ENCODE assay signal across 18 cellular contexts in genomic region chr10:112409755-112410154, GRCh38. TPM values are rescaled to one million over a fixed set of nuclear protein-coding genes. Genes with fewer than 3 reads are reported as not detected.
A peak's percentile ranks its signal among the peaks of the same experiment; 100 is the strongest.
DNase-seq lines count a peak whose midpoint lies in the region; ATAC-seq and TF ChIP-seq lines count a peak whose summit lies in the region.
"Had no signal": no experiment of that assay in that cellular context is flagged by ENCODE, and none has a peak within 500 bp of the region (broad histone marks: within the 10 kb centered on the region; RNA-seq: fewer than 3 reads in every experiment).

No MANE protein-coding gene starts in this region.

- no peak overlapping the region for H3K4me3 Mint-ChIP-seq in stimulated activated effector memory CD8-positive, alpha-beta T cell treated with anti-CD3 and anti-CD28 coated beads, Interleukin-12 subunit alpha, Interleukin-12 subunit beta, amount 100 ng/mL, for 72 hours
- H3K4me3 Mint-ChIP-seq: CD4-positive, alpha-beta T cell; H9 had no signal

- in situ Hi-C loops in GM23248 (cut with MboI) = no loop called here

- H3K9me3 ChIP-seq in GM23248 (ENCODE audit: low read depth) = no peaks in the 10 kb centered on the region
- H3K9me3 ChIP-seq: Caco-2 had no signal

- no peaks in the 10 kb centered on the region for H3K79me2 ChIP-seq in GM23248 (ENCODE audit: insufficient read depth)

- peaks cover 100% of the 10 kb centered on the region for H3K36me3 Mint-ChIP-seq in stimulated activated effector memory CD8-positive, alpha-beta T cell treated with anti-CD3 and anti-CD28 coated beads, Interleukin-12 subunit alpha, Interleukin-12 subunit beta, amount 100 ng/mL, for 72 hours

- no peaks in the 10 kb centered on the region for H4K20me1 ChIP-seq in GM23248 (ENCODE audit: insufficient read depth)

- H3K4me2 ChIP-seq in GM23248 (ENCODE audit: unreplicated experiment) = no peak overlapping the region

- no peak overlapping the region for H3K4me3 ChIP-seq in GM23248

- H3K27ac ChIP-seq in GM23248 = no peak overlapping the region
- H3K27ac ChIP-seq: C4-2B, HL-60 had no signal

- H3K27me3 ChIP-seq in GM23248 (replicated peaks; ENCODE audit: insufficient read depth) = no peaks in the 10 kb centered on the region

- H3K9me3 Mint-ChIP-seq in stimulated activated effector memory CD8-positive, alpha-beta T cell treated with anti-CD3 and anti-CD28 coated beads, Interleukin-12 subunit alpha, Interleukin-12 subunit beta, amount 100 ng/mL, for 72 hours = no peaks in the 10 kb centered on the region
- H3K9me3 Mint-ChIP-seq: CD4-positive, alpha-beta T cell; H9 had no signal

- H3K9ac ChIP-seq in GM23248 = no peak overlapping the region

- H2AFZ ChIP-seq in GM23248 = no peak overlapping the region

- no peak for ATAC-seq in stimulated activated effector memory CD8-positive, alpha-beta T cell treated with anti-CD3 and anti-CD28 coated beads, Interleukin-12 subunit alpha, Interleukin-12 subunit beta, amount 100 ng/mL, for 72 hours
- ATAC-seq in esophagus mucosa (no peak), HG03095 (IDR thresholded peaks at IDR 0.05; ENCODE audit: unreplicated experiment) (no peak)

- H3K9me2 ChIP-seq in GM23248 (ENCODE audit: insufficient read depth) = 0 out of 2 replicates have a peak, but pooled peaks cover 3% of the 10 kb centered on the region

- H3F3A ChIP-seq in GM23248 (ENCODE audit: insufficient read depth) = peaks cover 7% of the 10 kb centered on the region; the same call in 1 of the 2 replicates

- H3K4me1 ChIP-seq in GM23248 (ENCODE audit: insufficient read depth) = peaks cover 6% of the 10 kb centered on the region

- TF ChIP-seq POLR2A in erythroblast (IDR thresholded peaks at IDR 0.05; ENCODE audit: low read length) = no peak

- H3K36me3 ChIP-seq in GM23248 (ENCODE audit: low read depth) = no peaks in the 10 kb centered on the region

- H3K4me1 Mint-ChIP-seq in stimulated activated effector memory CD8-positive, alpha-beta T cell treated with anti-CD3 and anti-CD28 coated beads, Interleukin-12 subunit alpha, Interleukin-12 subunit beta, amount 100 ng/mL, for 72 hours = no peaks in the 10 kb centered on the region
- H3K4me1 Mint-ChIP-seq: H9 had no signal

- peak overlapping the region; percentile 78 for H3K27ac Mint-ChIP-seq in stimulated activated effector memory CD8-positive, alpha-beta T cell treated with anti-CD3 and anti-CD28 coated beads, Interleukin-12 subunit alpha, Interleukin-12 subunit beta, amount 100 ng/mL, for 72 hours
- H3K27ac Mint-ChIP-seq: CD4-positive, alpha-beta T cell; H9 had no signal

- DNase-seq in AG08395 (ENCODE audit: low spot score) = peak; percentile 5
- DNase-seq in GM23248 = peak; percentile 7
- DNase-seq in erythroblast (lab: John Stamatoyannopoulos, UW) = peak; percentile 32 to 33
- DNase-seq in stimulated activated effector memory CD8-positive, alpha-beta T cell treated with anti-CD3 and anti-CD28 coated beads, Interleukin-12 subunit alpha, Interleukin-12 subunit beta, amount 100 ng/mL, for 72 hours (ENCODE audit: low spot score in 2 of 2) = no peak
- no peak for DNase-seq in cerebellar nuclear complex (lab: John Stamatoyannopoulos, UW)
- DNase-seq: 8988T; AML-193; Caco-2; CD4-positive, alpha-beta T cell; DMS153; DMS79; GDM1; H9 had no signal

- 47 to 48% methylated on average over 4 of the region's 4 CpGs for WGBS in GM23248 (ENCODE audit: low coverage in 1 of 2, low lambda C conversion rate in 2 of 2, missing lambda C conversion rate in 2 of 2), 2 experiments

RNA-seq across cellular contexts. Expression of gene ACSL5, which starts 35.8 kb away (rescaled TPM):
- total RNA-seq in GM23248 (2014; rRNA removed; shearing (Covaris generic)) = 1.8 and 3.2 TPM in 2 replicates
- polyA plus RNA-seq in GM23248 (2016; fragmentation: Nextera tagmentation; extraction: Ambion mirVana) = 1.5 and 1.7 TPM in 2 replicates
- 3.3 TPM for total RNA-seq in esophagus mucosa
- total RNA-seq: H1, H9 had no signal
- polyA plus RNA-seq: H1 had no signal

RNA-seq across cellular contexts. Expression of gene ZDHHC6, which starts 37.0 kb away (rescaled TPM):
- total RNA-seq in GM23248 (2014; rRNA removed; shearing (Covaris generic)) = 23.6 and 30.4 TPM in 2 replicates
- polyA plus RNA-seq in GM23248 (2016; fragmentation: Nextera tagmentation; extraction: Ambion mirVana) = 44.0 and 47.1 TPM in 2 replicates
- 19.9 TPM for total RNA-seq in esophagus mucosa

RNA-seq across cellular contexts. Expression of gene VTI1A, which starts 37.3 kb away (rescaled TPM):
- total RNA-seq in GM23248 (2014; rRNA removed; shearing (Covaris generic)) = 21.6 and 27.2 TPM in 2 replicates
- polyA plus RNA-seq in GM23248 (2016; fragmentation: Nextera tagmentation; extraction: Ambion mirVana) = 25.3 and 26.4 TPM in 2 replicates
- 28.0 TPM for total RNA-seq in esophagus mucosa

Comparison
In these comparisons a context has a peak if more than half of its experiments do, and no peak if none do; other contexts are left out.
1. DNase-seq: peak in AG08395 (single experiment), GM23248 (single experiment) and erythroblast (2 of 2); none in stimulated activated effector memory CD8-positive, alpha-beta T cell treated with anti-CD3 and anti-CD28 coated beads, Interleukin-12 subunit alpha, Interleukin-12 subunit beta, amount 100 ng/mL, for 72 hours (0 of 2) and cerebellar nuclear complex (0 of 2).